Comparison of ENCODE assay signal across 9 cellular contexts in genomic region chr10:80161321-80162084, GRCh38. TPM values are rescaled to one million over a fixed set of nuclear protein-coding genes. Genes with fewer than 3 reads are reported as not detected.
DNase-seq lines count a peak whose midpoint lies in the region; ATAC-seq, FAIRE-seq and TF ChIP-seq lines count a peak whose summit lies in the region.
"Had no signal": no experiment of that assay in that cellular context is flagged by ENCODE, and none has a peak within 500 bp of the region (broad histone marks: within the 10 kb centered on the region; RNA-seq: fewer than 3 reads in every experiment).

No MANE protein-coding gene starts in this region.

- intact Hi-C loops in activated CD8-positive, alpha-beta T cell treated with anti-CD3 and anti-CD28 coated beads for 36 hours (cut with micrococcal nuclease) = no loop called here

- no peak overlapping the region for H3K4me3 ChIP-seq in A549

- TF ChIP-seq POLR2A in A549 (IDR thresholded peaks at IDR 0.05; ENCODE audit: low read length) = no peak

- no peaks in the 10 kb centered on the region for H3K9me3 ChIP-seq in A549

- peak overlapping the region; percentile 46 for H3K27ac Mint-ChIP-seq in activated CD8-positive, alpha-beta T cell treated with anti-CD3 and anti-CD28 coated beads for 36 hours

- H3K4me1 ChIP-seq in A549 = peaks cover 43% of the 10 kb centered on the region

- peaks cover 69% of the 10 kb centered on the region for H3K36me3 Mint-ChIP-seq in activated CD8-positive, alpha-beta T cell treated with anti-CD3 and anti-CD28 coated beads for 36 hours (ENCODE audit: low read depth)

- POLR2A ChIA-PET in A549 (lab: Yijun Ruan, JAX) = no interaction called here
- POLR2A ChIA-PET in activated CD8-positive, alpha-beta T cell treated with anti-CD3 and anti-CD28 coated beads for 36 hours (lab: Charles Lee) = interaction anchor here (1.0 kb wide), 1 partner anchor 14 kb away, joined by 3 read pairs; no protein-coding TSS in a partner anchor

- TF ChIP-seq RAD21 in A549 (conservative IDR thresholded peaks at IDR 0.05 in 1 of 2, IDR thresholded peaks at IDR 0.05 in 1 of 2) = 0 out of 5 replicates have a peak, but pooled peaks of 1 of the 2 experiments have one; percentile 15

- H3K27ac ChIP-seq in A549 = no peak overlapping the region

- ATAC-seq in A549 (no peak), HG03097 (IDR thresholded peaks at IDR 0.05; ENCODE audit: low FRiP score, unreplicated experiment) (no peak)
- no peak for ATAC-seq in activated CD8-positive, alpha-beta T cell treated with anti-CD3 and anti-CD28 coated beads for 36 hours

- H3K4me2 ChIP-seq in A549 = no peak overlapping the region

- FAIRE-seq in A549 (lab: Jason Lieb, UNC) = no peak

- TF ChIP-seq CTCF in A549 (IDR thresholded peaks at IDR 0.05) = no peak; the same call in 2 of the 3 replicates
- TF ChIP-seq CTCF in activated CD8-positive, alpha-beta T cell treated with anti-CD3 and anti-CD28 coated beads for 36 hours (IDR thresholded peaks at IDR 0.05) = peak; percentile 21

- TF ChIP-seq EP300 in A549 (IDR thresholded peaks at IDR 0.05) = no peak

- no peak overlapping the region for H3K4me3 Mint-ChIP-seq in activated CD8-positive, alpha-beta T cell treated with anti-CD3 and anti-CD28 coated beads for 36 hours
- H3K4me3 Mint-ChIP-seq: activated T-helper 1 cell treated with anti-CD3 and anti-CD28 coated beads, Interleukin-12 subunit alpha, Interleukin-12 subunit beta, Interleukin-2, Interleukin-4 antibody, amounts not matched to agents 30 ng/mL and 10 ng/mL and 1 ng/mL, durations not matched to agents 14 hours and 24 hours and 36 hours had no signal

- H3K4me1 Mint-ChIP-seq in activated CD8-positive, alpha-beta T cell treated with anti-CD3 and anti-CD28 coated beads for 36 hours (ENCODE audit: low read depth) = peaks cover 15% of the 10 kb centered on the region

- H3K9me3 Mint-ChIP-seq in activated CD8-positive, alpha-beta T cell treated with anti-CD3 and anti-CD28 coated beads for 36 hours = no peaks in the 10 kb centered on the region
- H3K9me3 Mint-ChIP-seq: activated T-helper 1 cell treated with anti-CD3 and anti-CD28 coated beads, Interleukin-12 subunit alpha, Interleukin-12 subunit beta, Interleukin-2, Interleukin-4 antibody, amounts not matched to agents 30 ng/mL and 10 ng/mL and 1 ng/mL, durations not matched to agents 14 hours and 24 hours and 36 hours had no signal

- CTCF ChIA-PET in A549 (lab: Yijun Ruan, JAX) = interaction anchor here (1.0 to 3.1 kb wide), 18 partner anchors 8 to 61 kb away, joined by 3 to 16 read pairs (median 6); no protein-coding TSS in a partner anchor
- CTCF ChIA-PET in activated CD8-positive, alpha-beta T cell treated with anti-CD3 and anti-CD28 coated beads for 36 hours (lab: Charles Lee) = interaction anchor here (1.1 to 2.3 kb wide), 6 partner anchors 10 to 61 kb away, joined by 3 to 15 read pairs (median 5); no protein-coding TSS in a partner anchor

- DNase-seq in A549 (ENCODE audit: low read depth in 1 of 2, low spot score in 1 of 2) (peak in 1 of 2 experiments; percentile 40), ELF-1 (ENCODE audit: low read depth, low spot score) (peak; percentile 46), iPS-NIHi11 (ENCODE audit: low spot score) (peak; percentile 42), AG08396 (ENCODE audit: low spot score) (no peak)
- no peak for DNase-seq in activated CD8-positive, alpha-beta T cell treated with anti-CD3 and anti-CD28 coated beads for 36 hours
- no peak for DNase-seq in stimulated activated CD4-positive, alpha-beta T cell treated with anti-CD3 and anti-CD28 coated beads, Interleukin-2, amount 100 ng/mL, for 48 hours
- no peak for DNase-seq in activated CD4-positive, alpha-beta T cell treated with anti-CD3 and anti-CD28 coated beads for 48 hours

- no peaks in the 10 kb centered on the region for H3K27me3 Mint-ChIP-seq in activated CD8-positive, alpha-beta T cell treated with anti-CD3 and anti-CD28 coated beads for 36 hours

- 86% methylated on average over 16 of the region's 21 CpGs for whole genome bisulfite sequencing in A549 (ENCODE audit: missing lambda C conversion rate)

TF ChIP-seq in A549, 52 proteins besides CTCF, POLR2A, EP300 and RAD21:
- TF ChIP-seq HDAC2 (IDR thresholded peaks at IDR 0.05) = no peak
- peak; percentile 31; the same call in 2 of the 3 replicates for TF ChIP-seq SMC3 (IDR thresholded peaks at IDR 0.05)
TF ChIP-seq in A549: peak in this region for 1.

RNA-seq across cellular contexts. Expression of gene PLAC9, which starts 29.0 kb away (rescaled TPM):
- polyA plus RNA-seq in A549 (2011; rRNA removed) (not detected in 2 replicates), A549 (2017; fragmentation: RNase III; extraction: RNeasy Plus Mini Kit Qiagen cat#74134 plus additional on column Dnase treatment) (not detected in 3 replicates)
- 0.05 and 0.07 TPM in 2 replicates for polyA plus RNA-seq in A549 (2012; cell fraction: cytosol; rRNA removed)
- 0.07 TPM in 1 of 2 replicates, not detected in the other for polyA plus RNA-seq in A549 (2012; cell fraction: nucleus; rRNA removed)
- not detected in 2 replicates for polyA minus RNA-seq in A549 (2011; rRNA and poly(A)+ RNA removed)
- not detected for total RNA-seq in activated CD8-positive, alpha-beta T cell treated with anti-CD3 and anti-CD28 coated beads for 36 hours
- total RNA-seq: activated T-helper 1 cell treated with anti-CD3 and anti-CD28 coated beads, Interleukin-12 subunit alpha, Interleukin-12 subunit beta, Interleukin-2, Interleukin-4 antibody, amounts not matched to agents 30 ng/mL and 10 ng/mL and 1 ng/mL, durations not matched to agents 14 hours and 24 hours and 36 hours had no signal

RNA-seq across cellular contexts. Expression of gene ANXA11, which starts 43.8 kb away (rescaled TPM):
- polyA plus RNA-seq in A549 (2011; rRNA removed) (92.6 and 123 TPM in 2 replicates), A549 (2017; fragmentation: RNase III; extraction: RNeasy Plus Mini Kit Qiagen cat#74134 plus additional on column Dnase treatment) (117 to 121 TPM (median 119 TPM) in 3 replicates)
- 98.4 and 119 TPM in 2 replicates for polyA plus RNA-seq in A549 (2012; cell fraction: cytosol; rRNA removed)
- polyA plus RNA-seq in A549 (2012; cell fraction: nucleus; rRNA removed) = 109 and 134 TPM in 2 replicates
- polyA minus RNA-seq in A549 (2011; rRNA and poly(A)+ RNA removed) = 78.8 and 93.8 TPM in 2 replicates
- total RNA-seq in activated CD8-positive, alpha-beta T cell treated with anti-CD3 and anti-CD28 coated beads for 36 hours = 100 to 1,000 TPM; 226 to 238 TPM

Comparison
In these comparisons a context has a peak if more than half of its experiments do, and no peak if none do; other contexts are left out.
1. DNase-seq: peak in ELF-1 (single experiment) and iPS-NIHi11 (single experiment); none in activated CD8-positive, alpha-beta T cell treated with anti-CD3 and anti-CD28 coated beads for 36 hours (single experiment), AG08396 (single experiment), stimulated activated CD4-positive, alpha-beta T cell treated with anti-CD3 and anti-CD28 coated beads, Interleukin-2, amount 100 ng/mL, for 48 hours (0 of 2) and activated CD4-positive, alpha-beta T cell treated with anti-CD3 and anti-CD28 coated beads for 48 hours (single experiment).